In genomic region chr18:26549103-26549485, GRCh38 we compare ENCODE assay signal across 8 cellular contexts. TPM values are rescaled to one million over a fixed set of nuclear protein-coding genes. Genes with fewer than 3 reads are reported as not detected.
DNase-seq lines count a peak whose midpoint lies in the region; ATAC-seq and TF ChIP-seq lines count a peak whose summit lies in the region.

No MANE protein-coding gene starts in this region.

- H3K36me3 ChIP-seq in PC-3 (ENCODE audit: low read depth, low read length) (no peaks in the 10 kb centered on the region), breast epithelium (no peaks in the 10 kb centered on the region)

- H3K4me3 ChIP-seq in AG10803 (ENCODE audit: low read length) (peak overlapping the region; percentile 76), PC-3 (ENCODE audit: low read length) (peak overlapping the region; percentile 85), breast epithelium (peak overlapping the region; percentile 64 to 96 (median 79))

- POLR2A ChIA-PET in PC-3 (lab: Charles Lee; ENCODE audit: unreplicated experiment), result interaction anchor here (1.0 kb wide), 1 partner anchor 69 kb away, joined by 17 read pairs; no protein-coding TSS in a partner anchor

- peak; percentile 43 for DNase-seq in AG10803 (ENCODE audit: low read depth)
- peak; percentile 46 for DNase-seq in PC-3
- DNase-seq in breast epithelium (ENCODE audit: low spot score in 2 of 2), result peak in 1 of 2 donors; percentile 33
- peak; percentile 81 for DNase-seq in islet precursor cell
- DNase-seq in stimulated activated naive B cell treated with anti-CD40 and anti-IgM and Interleukin-4, amounts not matched to agents 10 μg/mL and 1 μg/mL and 100 μg/mL, for 72 hours, result peak; percentile 7
- no peak for DNase-seq in superior temporal gyrus (ENCODE audit: extremely low spot score)

- H4K20me1 ChIP-seq in PC-3 (ENCODE audit: low read length), result peaks cover 14% of the 10 kb centered on the region; the same call in 1 of the 2 replicates

- peaks cover 20 to 56% of the 10 kb centered on the region in 2 donors for H3K4me1 Mint-ChIP-seq in stimulated activated naive B cell treated with anti-CD40 and anti-IgM and Interleukin-4, amounts not matched to agents 10 μg/mL and 1 μg/mL and 100 μg/mL, for 72 hours

- TF ChIP-seq CTCF in AG10803 (conservative IDR thresholded peaks at IDR 0.05; ENCODE audit: low read length) (no peak), PC-3 (conservative IDR thresholded peaks at IDR 0.05; ENCODE audit: low read depth, low read length) (no peak), breast epithelium (IDR thresholded peaks at IDR 0.05) (no peak)

- peak; percentile 25 for ATAC-seq in GM19023 (IDR thresholded peaks at IDR 0.05; ENCODE audit: unreplicated experiment)
- peak; percentile 39 for ATAC-seq in PC-3
- peak; percentile 13 to 16 for ATAC-seq in stimulated activated naive B cell treated with anti-CD40 and anti-IgM and Interleukin-4, amounts not matched to agents 10 μg/mL and 1 μg/mL and 100 μg/mL, for 72 hours (replicated peaks)
- no peak for ATAC-seq in GM21786 (IDR thresholded peaks at IDR 0.05; ENCODE audit: unreplicated experiment)

- H3K27ac ChIP-seq in PC-3 (ENCODE audit: low read length), result peak overlapping the region; percentile 12; the same call in 1 of the 2 replicates
- H3K27ac ChIP-seq in breast epithelium, result peak overlapping the region; percentile 91 to 97

- peaks cover 41 to 51% of the 10 kb centered on the region in 2 donors for H3K27me3 Mint-ChIP-seq in stimulated activated naive B cell treated with anti-CD40 and anti-IgM and Interleukin-4, amounts not matched to agents 10 μg/mL and 1 μg/mL and 100 μg/mL, for 72 hours

- peak overlapping the region; percentile 49 for H3K9ac ChIP-seq in PC-3 (ENCODE audit: low read length)

- H3F3A ChIP-seq in PC-3 (ENCODE audit: low read length, unreplicated experiment), result no peaks in the 10 kb centered on the region

- H3K9me3 Mint-ChIP-seq in stimulated activated naive B cell treated with anti-CD40 and anti-IgM and Interleukin-4, amounts not matched to agents 10 μg/mL and 1 μg/mL and 100 μg/mL, for 72 hours, result no peaks in the 10 kb centered on the region

- H3K4me2 ChIP-seq in PC-3 (ENCODE audit: low read length), result peak overlapping the region; percentile 81

- H3K36me3 Mint-ChIP-seq in stimulated activated naive B cell treated with anti-CD40 and anti-IgM and Interleukin-4, amounts not matched to agents 10 μg/mL and 1 μg/mL and 100 μg/mL, for 72 hours, result peaks cover 7 to 11% of the 10 kb centered on the region in 2 donors

- peak overlapping the region; percentile 76 to 84 for H3K4me3 Mint-ChIP-seq in stimulated activated naive B cell treated with anti-CD40 and anti-IgM and Interleukin-4, amounts not matched to agents 10 μg/mL and 1 μg/mL and 100 μg/mL, for 72 hours

- no peaks in the 10 kb centered on the region for H3K9me2 ChIP-seq in PC-3 (replicated peaks; ENCODE audit: low read length)

- peaks cover 50% of the 10 kb centered on the region for H3K79me2 ChIP-seq in PC-3 (ENCODE audit: low read length)

- H3K27me3 ChIP-seq in PC-3 (ENCODE audit: low read length), result no peaks in the 10 kb centered on the region
- no peaks in the 10 kb centered on the region for H3K27me3 ChIP-seq in breast epithelium

- CTCF ChIA-PET in PC-3 (lab: Charles Lee), result interaction anchor here (0.5 to 1.2 kb wide), 3 partner anchors 72 to 239 kb away, joined by 3 to 4 read pairs (median 4); no protein-coding TSS in a partner anchor

- intact Hi-C loops in PC-3 (cut with micrococcal nuclease), result loop anchor here (2.0 to 5.0 kb wide), 6 partner anchors 26 to 458 kb away; partner anchors contain the start of gene SS18
- intact Hi-C loops in breast epithelium (cut with DNase I; ENCODE audit: low total_unique reads), result no loop called here

- H3K27ac Mint-ChIP-seq in stimulated activated naive B cell treated with anti-CD40 and anti-IgM and Interleukin-4, amounts not matched to agents 10 μg/mL and 1 μg/mL and 100 μg/mL, for 72 hours, result no peak overlapping the region

- H2AFZ ChIP-seq in PC-3 (ENCODE audit: low read length), result peak overlapping the region; percentile 89

- H3K4me1 ChIP-seq in PC-3 (ENCODE audit: insufficient read depth, low read length), result peaks cover 41% of the 10 kb centered on the region
- peaks cover 7 to 13% of the 10 kb centered on the region in 2 donors for H3K4me1 ChIP-seq in breast epithelium

- H3K9me3 ChIP-seq in PC-3 (ENCODE audit: low read length) (no peaks in the 10 kb centered on the region), breast epithelium (no peaks in the 10 kb centered on the region)

- BruUV-seq in PC-3 (replicated peaks; lab: Mats Ljungman, UMichigan), result no TSS peak

- no peak for TF ChIP-seq POLR2A in breast epithelium (IDR thresholded peaks at IDR 0.05)

RNA-seq across cellular contexts. Expression of gene KCTD1, which starts 0.7 kb away (rescaled TPM):
- total RNA-seq in PC-3 (2014; rRNA removed), result 15.8 and 24.0 TPM in 2 replicates
- 10 to 100 TPM in 2 of 3 donors, 1 to 10 TPM in 1; 5.6 to 47.3 (median 41.6) TPM for total RNA-seq in breast epithelium
